1 cellular context compared by ENCODE assay signal in the genomic region with DNA sequence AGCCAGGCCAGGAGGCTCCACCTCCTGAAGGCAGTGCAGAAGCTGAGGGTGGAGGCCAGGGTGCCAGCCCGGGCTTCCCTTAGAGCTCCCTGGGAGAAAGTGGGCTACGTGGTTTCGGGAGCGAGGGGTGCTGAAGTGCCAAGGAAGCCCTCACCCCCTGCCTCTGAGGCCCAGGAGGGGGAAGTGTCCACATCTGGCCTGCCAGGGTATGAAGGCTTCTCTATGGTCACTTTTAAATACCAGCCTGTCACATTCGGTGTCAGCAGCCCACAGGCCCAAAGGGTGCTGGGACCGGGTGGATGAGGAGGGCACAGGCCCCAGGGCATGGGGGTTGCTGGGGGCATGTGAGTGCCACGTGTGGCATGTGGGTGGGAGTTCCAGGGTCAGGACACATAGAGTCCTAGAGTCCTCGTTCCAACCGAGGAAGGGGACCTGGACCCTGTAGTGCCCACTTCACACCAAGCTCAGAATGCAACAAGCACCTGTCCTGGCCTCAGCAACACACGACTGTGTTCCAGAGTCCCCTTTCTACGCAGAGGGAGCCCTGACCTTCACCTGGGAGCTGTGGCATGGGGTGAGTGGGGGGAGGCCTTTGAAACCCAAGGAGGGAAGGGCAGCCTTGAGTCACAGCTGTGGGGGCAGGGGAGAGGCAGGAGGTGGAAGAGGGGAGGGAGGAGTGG.
A peak's percentile ranks its signal among the peaks of the same experiment; 100 is the strongest.
TF ChIP-seq lines count a peak whose summit lies in the region.

No MANE protein-coding gene starts in this region.

TF ChIP-seq in HepG2, 621 proteins besides CTCF, POLR2A, EP300 and RAD21:
- TF ChIP-seq RFXAP (CRISPR knock-in tag; IDR thresholded peaks at IDR 0.05; ENCODE audit: borderline replicate concordance) (no peak), ZNF468 (CRISPR knock-in tag; IDR thresholded peaks at IDR 0.05) (no peak), EZH2 (conservative IDR thresholded peaks at IDR 0.05; ENCODE audit: low read depth, low read length) (peak; percentile 73)
- TF ChIP-seq, protein P1, sequence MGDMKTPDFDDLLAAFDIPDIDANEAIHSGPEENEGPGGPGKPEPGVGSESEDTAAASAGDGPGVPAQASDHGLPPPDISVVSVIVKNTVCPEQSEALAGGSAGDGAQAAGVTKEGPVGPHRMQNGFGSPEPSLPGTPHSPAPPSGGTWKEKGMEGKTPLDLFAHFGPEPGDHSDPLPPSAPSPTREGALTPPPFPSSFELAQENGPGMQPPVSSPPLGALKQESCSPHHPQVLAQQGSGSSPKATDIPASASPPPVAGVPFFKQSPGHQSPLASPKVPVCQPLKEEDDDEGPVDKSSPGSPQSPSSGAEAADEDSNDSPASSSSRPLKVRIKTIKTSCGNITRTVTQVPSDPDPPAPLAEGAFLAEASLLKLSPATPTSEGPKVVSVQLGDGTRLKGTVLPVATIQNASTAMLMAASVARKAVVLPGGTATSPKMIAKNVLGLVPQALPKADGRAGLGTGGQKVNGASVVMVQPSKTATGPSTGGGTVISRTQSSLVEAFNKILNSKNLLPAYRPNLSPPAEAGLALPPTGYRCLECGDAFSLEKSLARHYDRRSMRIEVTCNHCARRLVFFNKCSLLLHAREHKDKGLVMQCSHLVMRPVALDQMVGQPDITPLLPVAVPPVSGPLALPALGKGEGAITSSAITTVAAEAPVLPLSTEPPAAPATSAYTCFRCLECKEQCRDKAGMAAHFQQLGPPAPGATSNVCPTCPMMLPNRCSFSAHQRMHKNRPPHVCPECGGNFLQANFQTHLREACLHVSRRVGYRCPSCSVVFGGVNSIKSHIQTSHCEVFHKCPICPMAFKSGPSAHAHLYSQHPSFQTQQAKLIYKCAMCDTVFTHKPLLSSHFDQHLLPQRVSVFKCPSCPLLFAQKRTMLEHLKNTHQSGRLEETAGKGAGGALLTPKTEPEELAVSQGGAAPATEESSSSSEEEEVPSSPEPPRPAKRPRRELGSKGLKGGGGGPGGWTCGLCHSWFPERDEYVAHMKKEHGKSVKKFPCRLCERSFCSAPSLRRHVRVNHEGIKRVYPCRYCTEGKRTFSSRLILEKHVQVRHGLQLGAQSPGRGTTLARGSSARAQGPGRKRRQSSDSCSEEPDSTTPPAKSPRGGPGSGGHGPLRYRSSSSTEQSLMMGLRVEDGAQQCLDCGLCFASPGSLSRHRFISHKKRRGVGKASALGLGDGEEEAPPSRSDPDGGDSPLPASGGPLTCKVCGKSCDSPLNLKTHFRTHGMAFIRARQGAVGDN (CRISPR knock-in tag; IDR thresholded peaks at IDR 0.05): 0 out of 2 replicates have a peak, but pooled peaks have one; percentile 12
- TF ChIP-seq, protein P2, sequence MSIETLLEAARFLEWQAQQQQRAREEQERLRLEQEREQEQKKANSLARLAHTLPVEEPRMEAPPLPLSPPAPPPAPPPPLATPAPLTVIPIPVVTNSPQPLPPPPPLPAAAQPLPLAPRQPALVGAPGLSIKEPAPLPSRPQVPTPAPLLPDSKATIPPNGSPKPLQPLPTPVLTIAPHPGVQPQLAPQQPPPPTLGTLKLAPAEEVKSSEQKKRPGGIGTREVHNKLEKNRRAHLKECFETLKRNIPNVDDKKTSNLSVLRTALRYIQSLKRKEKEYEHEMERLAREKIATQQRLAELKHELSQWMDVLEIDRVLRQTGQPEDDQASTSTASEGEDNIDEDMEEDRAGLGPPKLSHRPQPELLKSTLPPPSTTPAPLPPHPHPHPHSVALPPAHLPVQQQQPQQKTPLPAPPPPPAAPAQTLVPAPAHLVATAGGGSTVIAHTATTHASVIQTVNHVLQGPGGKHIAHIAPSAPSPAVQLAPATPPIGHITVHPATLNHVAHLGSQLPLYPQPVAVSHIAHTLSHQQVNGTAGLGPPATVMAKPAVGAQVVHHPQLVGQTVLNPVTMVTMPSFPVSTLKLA (IDR thresholded peaks at IDR 0.05): peak; percentile 57
TF ChIP-seq in HepG2: peak in this region for 3.
